In the genomic region with DNA sequence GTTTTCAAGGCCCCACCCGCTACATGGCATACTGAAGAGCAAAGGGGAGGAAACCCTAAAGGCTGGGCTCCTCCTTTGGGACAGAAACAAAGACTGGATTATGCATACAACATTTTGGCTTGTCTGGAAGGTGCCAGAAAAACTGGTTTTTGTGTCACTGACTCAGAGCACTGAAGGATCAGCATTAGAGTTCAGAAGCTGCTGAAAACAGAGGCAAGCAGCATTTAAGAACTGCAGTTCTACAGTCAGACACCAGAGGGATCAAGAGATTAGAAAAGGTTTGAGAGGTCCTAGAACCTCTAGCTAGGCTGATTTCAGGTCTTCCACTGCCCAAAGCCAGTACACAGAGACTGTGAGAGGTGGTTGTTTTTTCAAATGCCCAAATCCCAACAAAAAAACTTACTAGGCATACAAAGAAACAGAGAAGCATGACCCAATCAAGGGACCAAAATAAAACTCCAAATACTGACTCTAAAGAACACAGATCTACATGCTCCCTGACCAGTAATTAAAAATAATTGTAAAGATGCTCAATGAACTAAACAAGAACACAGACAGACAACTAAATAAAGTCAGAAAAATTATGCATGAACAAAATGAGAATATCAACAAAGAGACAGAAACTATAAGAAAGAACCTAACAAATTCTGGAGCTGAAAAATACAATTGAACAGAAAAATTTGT, we compare ENCODE assay signal across 8 cellular contexts.
DNase-seq lines count a peak whose midpoint lies in the region; ATAC-seq, FAIRE-seq and TF ChIP-seq lines count a peak whose summit lies in the region.

No MANE protein-coding gene starts in this region.

- H3K27me3 Mint-ChIP-seq in activated CD8-positive, alpha-beta T cell treated with anti-CD3 and anti-CD28 coated beads, Interleukin-2, amount 10 ng/mL, durations not matched to agents 7 days and 5 days (ENCODE audit: low read depth), result peaks cover 37% of the 10 kb centered on the region

- TF ChIP-seq CTCF in AG04449 (IDR thresholded peaks at IDR 0.05; ENCODE audit: insufficient read depth, low read length, missing control alignments), result peak; percentile 55

- no peak overlapping the region for H3K4me3 ChIP-seq in AG04449 (ENCODE audit: low read depth, low read length)
- no peak overlapping the region for H3K4me3 ChIP-seq in iPS DF 6.9 (ENCODE audit: low read length)

- H3K9me3 Mint-ChIP-seq in activated CD8-positive, alpha-beta T cell treated with anti-CD3 and anti-CD28 coated beads, Interleukin-2, amount 10 ng/mL, durations not matched to agents 7 days and 5 days (ENCODE audit: insufficient read depth), result no peaks in the 10 kb centered on the region

- H3K27me3 ChIP-seq in iPS DF 6.9 (ENCODE audit: control insufficient read depth, insufficient read depth, low read length), result no peaks in the 10 kb centered on the region

- CTCF ChIA-PET in AG04449 (lab: Yijun Ruan, JAX), result interaction anchor here (0.7 to 4.0 kb wide), 23 partner anchors 10 to 266 kb away, joined by 3 to 60 read pairs (median 6); no protein-coding TSS in a partner anchor
- CTCF ChIA-PET in activated CD8-positive, alpha-beta T cell treated with anti-CD3 and anti-CD28 coated beads, Interleukin-2, amount 10 ng/mL, durations not matched to agents 7 days and 5 days (lab: Charles Lee), result interaction anchor here (0.9 to 4.5 kb wide), 12 partner anchors 9 to 937 kb away, joined by 3 to 41 read pairs (median 3); no protein-coding TSS in a partner anchor

- POLR2A ChIA-PET in AG04449 (lab: Yijun Ruan, JAX), result no interaction called here
- POLR2A ChIA-PET in activated CD8-positive, alpha-beta T cell treated with anti-CD3 and anti-CD28 coated beads, Interleukin-2, amount 10 ng/mL, durations not matched to agents 7 days and 5 days (lab: Charles Lee), result no interaction called here

- no peaks in the 10 kb centered on the region for H3K36me3 Mint-ChIP-seq in activated CD8-positive, alpha-beta T cell treated with anti-CD3 and anti-CD28 coated beads, Interleukin-2, amount 10 ng/mL, durations not matched to agents 7 days and 5 days (ENCODE audit: low read depth)

- H3K36me3 ChIP-seq in iPS DF 6.9 (ENCODE audit: control insufficient read depth, insufficient read depth, low read length), result peaks cover 15% of the 10 kb centered on the region; the same call in 1 of the 2 replicates

- no peaks in the 10 kb centered on the region for H3K4me1 ChIP-seq in iPS DF 6.9 (ENCODE audit: control insufficient read depth, insufficient read depth, low read length)

- no CpG with 5 or more reads among the region's 1 CpG for WGBS in iPS DF 6.9 (ENCODE audit: insufficient coverage, insufficient read length)

- no peak for ATAC-seq in activated CD8-positive, alpha-beta T cell treated with anti-CD3 and anti-CD28 coated beads, Interleukin-2, amount 10 ng/mL, durations not matched to agents 7 days and 5 days
- no peak for ATAC-seq in GM18502 (IDR thresholded peaks at IDR 0.05; ENCODE audit: poor library complexity, unreplicated experiment)

- no peak overlapping the region for H3K27ac Mint-ChIP-seq in activated CD8-positive, alpha-beta T cell treated with anti-CD3 and anti-CD28 coated beads, Interleukin-2, amount 10 ng/mL, durations not matched to agents 7 days and 5 days

- peak; percentile 33 for FAIRE-seq in GM12891 (lab: Jason Lieb, UNC)
- no peak for FAIRE-seq in urothelium cell line (lab: Jason Lieb, UNC)

- H3K4me1 Mint-ChIP-seq in activated CD8-positive, alpha-beta T cell treated with anti-CD3 and anti-CD28 coated beads, Interleukin-2, amount 10 ng/mL, durations not matched to agents 7 days and 5 days (ENCODE audit: low read depth), result no peaks in the 10 kb centered on the region

- no peak overlapping the region for H3K27ac ChIP-seq in iPS DF 6.9 (ENCODE audit: low read length)

- no peak overlapping the region for H3K4me3 Mint-ChIP-seq in activated CD8-positive, alpha-beta T cell treated with anti-CD3 and anti-CD28 coated beads, Interleukin-2, amount 10 ng/mL, durations not matched to agents 7 days and 5 days

- DNase-seq in AG04449 (ENCODE audit: low read depth, low spot score) (no peak), GM12891 (ENCODE audit: insufficient read length, low spot score) (peak; percentile 60), NCI-H2081 treated with DMSO at 0.1 percent for 48 hours (lab: John Stamatoyannopoulos, UW) (peak; percentile 7), iPS DF 6.9 (ENCODE audit: low read depth, low spot score) (peak; percentile 45), urothelium cell line (ENCODE audit: low spot score) (peak; percentile 74), NCI-H187 (lab: John Stamatoyannopoulos, UW) (no peak)
- DNase-seq in activated CD8-positive, alpha-beta T cell treated with anti-CD3 and anti-CD28 coated beads, Interleukin-2, amount 10 ng/mL, durations not matched to agents 7 days and 5 days, result peak; percentile 29

- no peak for TF ChIP-seq POLR2A in GM12891 (IDR thresholded peaks at IDR 0.05; ENCODE audit: low read depth, low read length)

- no peaks in the 10 kb centered on the region for H3K9me3 ChIP-seq in iPS DF 6.9 (ENCODE audit: control insufficient read depth, insufficient read depth, low read length)

TF ChIP-seq in GM12891, 5 proteins besides CTCF, POLR2A, EP300 and RAD21:
- TF ChIP-seq SPI1 (IDR thresholded peaks at IDR 0.05; ENCODE audit: low read depth, low read length) (no peak), POU2F2 (IDR thresholded peaks at IDR 0.05; ENCODE audit: low read depth, low read length) (no peak), POLR2AphosphoS5 (IDR thresholded peaks at IDR 0.05; ENCODE audit: low read depth, low read length) (no peak), TAF1 (IDR thresholded peaks at IDR 0.05; ENCODE audit: low read depth, low read length) (no peak), PAX5 (IDR thresholded peaks at IDR 0.05; ENCODE audit: insufficient read depth, low read length, severe bottlenecking) (no peak)

Comparison
In these comparisons a context has a peak if more than half of its experiments do, and no peak if none do; other contexts are left out.
1. DNase-seq: peak in GM12891 (single experiment), NCI-H2081 treated with DMSO at 0.1 percent for 48 hours (single experiment), activated CD8-positive, alpha-beta T cell treated with anti-CD3 and anti-CD28 coated beads, Interleukin-2, amount 10 ng/mL, durations not matched to agents 7 days and 5 days (single experiment), iPS DF 6.9 (single experiment) and urothelium cell line (single experiment); none in AG04449 (single experiment) and NCI-H187 (0 of 2).